ENCODE assay signal across 8 cellular contexts in genomic region chr18:79380816-79381806, GRCh38. TPM values are rescaled to one million over a fixed set of nuclear protein-coding genes. Genes with fewer than 3 reads are reported as not detected.
DNase-seq lines count a peak whose midpoint lies in the region; ATAC-seq, FAIRE-seq and TF ChIP-seq lines count a peak whose summit lies in the region.

No MANE protein-coding gene starts in this region.

- H3K4me2 ChIP-seq in A549, result no peak overlapping the region

- TF ChIP-seq POLR2A in A549 (IDR thresholded peaks at IDR 0.05; ENCODE audit: low read length), result no peak

- peak; percentile 79 to 83 for TF ChIP-seq RAD21 in A549 (conservative IDR thresholded peaks at IDR 0.05 in 1 of 2, IDR thresholded peaks at IDR 0.05 in 1 of 2)

- POLR2A ChIA-PET in A549 (lab: Yijun Ruan, JAX), result interaction anchor here (1.1 kb wide), 1 partner anchor 12 kb away, joined by 3 read pairs; no protein-coding TSS in a partner anchor

- no peaks in the 10 kb centered on the region for H3K9me3 ChIP-seq in A549

- 48% methylated on average over 18 of the region's 30 CpGs for WGBS in A549 (ENCODE audit: missing lambda C conversion rate)

- ATAC-seq in A549 (peak; percentile 62 to 82; a peak in 3 of 6 replicates), GM21526 (IDR thresholded peaks at IDR 0.05; ENCODE audit: low FRiP score, unreplicated experiment) (no peak)

- CTCF ChIA-PET in A549 (lab: Yijun Ruan, JAX), result interaction anchor here (0.6 to 11.7 kb wide), 20 partner anchors 8 to 644 kb away, joined by 3 to 144 read pairs (median 5); partner anchors contain the start of gene NFATC1

- peak; percentile 29 to 50 for DNase-seq in A549 (ENCODE audit: low read depth in 1 of 2, low spot score in 1 of 2)
- DNase-seq in Kasumi-1 (lab: John Stamatoyannopoulos, UW), result peak; percentile 23 to 43
- peak; percentile 71 to 73 for DNase-seq in activated CD4-positive, alpha-beta T cell treated with anti-CD3 and anti-CD28 coated beads for 24 hours (ENCODE audit: low read depth in 2 of 2)
- peak; percentile 80 for DNase-seq in coronary artery (ENCODE audit: low spot score)
- peak; percentile 73 for DNase-seq in medulla oblongata (ENCODE audit: extremely low spot score)
- DNase-seq in substantia nigra (lab: John Stamatoyannopoulos, UW), result peak in 38 of 49 donors; percentile 17 to 79 (median 64)

- TF ChIP-seq CTCF in A549 (IDR thresholded peaks at IDR 0.05) (peak; percentile 65), GM12872 (IDR thresholded peaks at IDR 0.05; ENCODE audit: insufficient read depth, low read depth, low read length) (peak; percentile 91), coronary artery (IDR thresholded peaks at IDR 0.05) (peak; percentile 81)

- H3K4me1 ChIP-seq in A549, result no peaks in the 10 kb centered on the region

- no peak for TF ChIP-seq EP300 in A549 (IDR thresholded peaks at IDR 0.05)

- H3K4me3 ChIP-seq in A549 (no peak overlapping the region), coronary artery (no peak overlapping the region)

- no peak for FAIRE-seq in A549 (lab: Jason Lieb, UNC)

- H3K27ac ChIP-seq in A549 (no peak overlapping the region), coronary artery (no peak overlapping the region), substantia nigra (ENCODE audit: low read depth, low read length, poor library complexity, severe bottlenecking) (no peak overlapping the region)

TF ChIP-seq in A549, 52 proteins besides CTCF, POLR2A, EP300 and RAD21:
- TF ChIP-seq FOXS1 (CRISPR knock-in tag; IDR thresholded peaks at IDR 0.05) (no peak), TP53 (CRISPR knock-in tag; IDR thresholded peaks at IDR 0.05) (no peak), PBX3 (IDR thresholded peaks at IDR 0.05) (no peak), FOSL2 (IDR thresholded peaks at IDR 0.05) (no peak), FOSL2 (CRISPR knock-in tag; IDR thresholded peaks at IDR 0.05) (no peak), ESRRA (IDR thresholded peaks at IDR 0.05; ENCODE audit: borderline replicate concordance, low read length) (no peak), SMC3 (IDR thresholded peaks at IDR 0.05) (peak; percentile 66)

RNA-seq across cellular contexts. Expression of gene NFATC1, which starts 14.6 kb away (rescaled TPM):
- polyA plus RNA-seq in A549 (2011; rRNA removed), result 0.52 and 1.2 TPM in 2 replicates
- 1.4 and 2.3 TPM in 2 replicates for polyA plus RNA-seq in A549 (2012; cell fraction: cytosol; rRNA removed)
- polyA plus RNA-seq in A549 (2012; cell fraction: nucleus; rRNA removed), result 3.2 and 4.6 TPM in 2 replicates
- 1.7 to 2.3 TPM (median 2.0 TPM) in 3 replicates for polyA plus RNA-seq in A549 (2017; fragmentation: RNase III; extraction: RNeasy Plus Mini Kit Qiagen cat#74134 plus additional on column Dnase treatment)
- 0.95 and 1.6 TPM in 2 replicates for polyA minus RNA-seq in A549 (2011; rRNA and poly(A)+ RNA removed)
